In the genomic region with DNA sequence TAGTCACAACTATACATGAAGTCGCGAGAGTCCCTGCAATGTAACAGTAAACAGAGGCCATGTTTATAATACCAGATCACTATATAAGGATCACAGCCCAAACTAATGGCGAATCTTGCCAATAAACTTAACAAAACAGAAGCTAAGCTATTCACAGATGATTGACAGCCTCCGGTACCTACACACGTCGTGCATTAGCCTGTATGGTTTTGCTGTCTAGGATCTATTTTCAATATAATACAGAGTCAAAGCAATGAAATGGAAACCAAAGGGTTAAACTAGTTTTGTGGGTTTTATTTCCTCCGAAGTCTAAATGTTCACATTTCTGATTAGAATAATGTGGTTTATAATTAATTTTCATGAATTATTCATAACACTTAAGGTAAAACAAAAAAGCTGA, we compare ENCODE assay signal across 26 cellular contexts.
"Had no signal": no experiment of that assay in that cellular context is flagged by ENCODE, and none has a peak within 500 bp of the region (broad histone marks: within the 10 kb centered on the region; RNA-seq: fewer than 3 reads in every experiment).

No MANE protein-coding gene starts in this region.

- DNase-seq: natural killer cell; occipital lobe; ovary; posterior cingulate gyrus; psoas muscle; right cardiac atrium; spleen; stimulated activated CD4-positive, alpha-beta T cell treated with anti-CD3 and anti-CD28 coated beads, Interleukin-12 subunit alpha, Interleukin-12 subunit beta, amount 100 ng/mL, for 4 hours; stimulated activated CD4-positive, alpha-beta T cell treated with anti-CD3 and anti-CD28 coated beads, Interleukin-1b, Interleukin-23, amount 100 ng/mL, for 48 hours; stimulated activated CD4-positive, alpha-beta T cell treated with anti-CD3 and anti-CD28 coated beads, Interleukin-4, amount 100 ng/mL, for 1 hour; stimulated activated CD4-positive, alpha-beta T cell treated with anti-CD3 and anti-CD28 coated beads, Interleukin-4, amount 100 ng/mL, for 4 hours; stimulated activated CD8-positive, alpha-beta memory T cell treated with anti-CD3 and anti-CD28 coated beads, Interleukin-4, amount 100 ng/mL, for 48 hours; stimulated activated naive CD4-positive, alpha-beta T cell; stimulated activated naive CD8-positive, alpha-beta T cell treated with anti-CD3 and anti-CD28 coated beads, Interleukin-15, amount 100 ng/mL, for 72 hours; stimulated activated naive CD8-positive, alpha-beta T cell treated with anti-CD3 and anti-CD28 coated beads, Interleukin-15, Interleukin-2, amounts not matched to agents 100 U/mL and 50 U/mL, for 24 hours; substantia nigra; testis; tibial artery; transverse colon; upper lobe of right lung; uterus had no signal

- H3K9me3 ChIP-seq: ovary, psoas muscle, spleen, suprapubic skin, testis, tibial artery, transverse colon, upper lobe of right lung, uterus had no signal

- H3K27ac ChIP-seq: neural progenitor cell, ovary, parathyroid adenoma, psoas muscle, skin epidermis, spleen, suprapubic skin, testis, tibial artery, transverse colon, upper lobe of right lung, uterus had no signal

- H3K36me3 ChIP-seq: ovary had no signal

- H3K4me1 ChIP-seq: parathyroid adenoma had no signal

- H2AFZ ChIP-seq: neural progenitor cell, parathyroid adenoma had no signal

- H3K27me3 ChIP-seq: neural progenitor cell, ovary, spleen, suprapubic skin, testis, tibial artery, transverse colon, upper lobe of right lung, uterus had no signal

- H3K4me2 ChIP-seq: neural progenitor cell, smooth muscle cell had no signal

- H3K4me3 ChIP-seq: neural progenitor cell, ovary, psoas muscle, skin epidermis, smooth muscle cell, spleen, suprapubic skin, testis, tibial artery, transverse colon, upper lobe of right lung, uterus had no signal
